In genomic region chr15:41568350-41569017, GRCh38 we compare ENCODE assay signal across 12 cellular contexts. TPM values are rescaled to one million over a fixed set of nuclear protein-coding genes. Genes with fewer than 3 reads are reported as not detected.
DNase-seq lines count a peak whose midpoint lies in the region; ATAC-seq, FAIRE-seq and TF ChIP-seq lines count a peak whose summit lies in the region.
"Had no signal": no experiment of that assay in that cellular context is flagged by ENCODE, and none has a peak within 500 bp of the region (broad histone marks: within the 10 kb centered on the region; RNA-seq: fewer than 3 reads in every experiment).

No MANE protein-coding gene starts in this region.

- peaks cover 17 to 20% of the 10 kb centered on the region in 2 experiments for H3K36me3 ChIP-seq in HepG2 (replicated peaks in 1 of 2; ENCODE audit: control insufficient read depth in 1 of 2, insufficient read depth in 2 of 2, low read length in 2 of 2)
- H3K36me3 ChIP-seq in tibial nerve = peaks cover 0 to 64% (median 0%) of the 10 kb centered on the region in 3 donors
- H3K36me3 ChIP-seq in left lung = no peaks in the 10 kb centered on the region

- peak; percentile 81 for DNase-seq in NCI-H82 (lab: John Stamatoyannopoulos, UW)
- peak; percentile 46 for DNase-seq in dermis blood vessel endothelial cell
- DNase-seq in HepG2 (ENCODE audit: low spot score) = peak; percentile 98
- DNase-seq in tibial nerve (ENCODE audit: low spot score in 2 of 2) = no peak
- no peak for DNase-seq in left lung
- no peak for DNase-seq in SIG-M5 (lab: John Stamatoyannopoulos, UW)
- DNase-seq: activated T-cell treated with anti-CD3 and anti-CD28 coated beads, Interleukin-2, amount 50 U/mL, for 24 hours; mammary epithelial cell; NCI-H510A treated with DMSO at 0.1 percent for 48 hours; T-helper 9 cell had no signal

- BruUV-seq in HepG2 (replicated peaks; lab: Mats Ljungman, UMichigan) = no TSS peak

- peak; percentile 42 for TF ChIP-seq CTCF in HepG2 (CRISPR knock-in tag; IDR thresholded peaks at IDR 0.05)
- TF ChIP-seq CTCF in tibial nerve (IDR thresholded peaks at IDR 0.05) = no peak
- no peak for TF ChIP-seq CTCF in left lung (IDR thresholded peaks at IDR 0.05)

- peak overlapping the region; percentile 69 for H3K9ac ChIP-seq in HepG2 (ENCODE audit: insufficient read depth, low read depth, low read length)

- intact Hi-C loops in HepG2 (cut with micrococcal nuclease; ENCODE audit: unreplicated experiment) (loop anchor here (1.0 kb wide), 1 partner anchor 11 kb away; no protein-coding TSS in a partner anchor), left lung (cut with DNase I) (no loop called here)

- H4K20me1 ChIP-seq in HepG2 (ENCODE audit: insufficient read depth, low read length) = no peaks in the 10 kb centered on the region

- POLR2A ChIA-PET in HepG2 (lab: Yijun Ruan, JAX) = interaction anchor here (0.6 to 2.7 kb wide), 19 partner anchors 9 to 451 kb away, joined by 3 to 32 read pairs (median 6); partner anchors contain the start of genes MGA, RPAP1 and TYRO3

- TF ChIP-seq RAD21 in HepG2 (CRISPR knock-in tag; IDR thresholded peaks at IDR 0.05) = 0 out of 2 replicates have a peak, but pooled peaks have one; percentile 53

- no peak overlapping the region for H2AFZ ChIP-seq in HepG2 (ENCODE audit: low read length)

- H3K4me3 ChIP-seq in HepG2 (replicated peaks in 1 of 3; ENCODE audit: insufficient read depth in 1 of 3, low read depth in 2 of 3, low read length in 3 of 3) (peak overlapping the region in 2 of 3 experiments; percentile 14 to 54; a peak in 4 of 6 replicates), tibial nerve (no peak overlapping the region), left lung (no peak overlapping the region)

- ATAC-seq in HepG2 = peak; percentile 88
- no peak for ATAC-seq in left lung
- ATAC-seq in GM19467 (IDR thresholded peaks at IDR 0.05; ENCODE audit: unreplicated experiment) = no peak

- 12% methylated on average over 5 of the region's 8 CpGs for WGBS in HepG2 (ENCODE audit: low lambda C conversion rate)
- 62% methylated on average over 7 to 8 of the region's 8 CpGs for WGBS in tibial nerve, 2 donors

- H3K4me1 ChIP-seq in HepG2 (ENCODE audit: insufficient read depth, low read length) (peaks cover 84% of the 10 kb centered on the region), tibial nerve (peaks cover 0 to 40% (median 5%) of the 10 kb centered on the region in 4 donors), left lung (peaks cover 0 to 3% of the 10 kb centered on the region in 2 donors)

- peak; percentile 99 for FAIRE-seq in HepG2 (lab: Jason Lieb, UNC)
- FAIRE-seq: GM19239 had no signal

- H3K4me2 ChIP-seq in HepG2 (ENCODE audit: low read depth, low read length) = peak overlapping the region; percentile 74

- peak in 1 of 2 experiments; percentile 49; a peak in 2 of 4 replicates for TF ChIP-seq POLR2A in HepG2 (IDR thresholded peaks at IDR 0.05; ENCODE audit: insufficient read depth in 1 of 2, low read depth in 2 of 2, low read length in 2 of 2)
- TF ChIP-seq POLR2A in tibial nerve (IDR thresholded peaks at IDR 0.05) = no peak

- no peaks in the 10 kb centered on the region for H3K79me2 ChIP-seq in HepG2 (ENCODE audit: insufficient read depth, low read length)

- H3K9me3 ChIP-seq in HepG2 (ENCODE audit: low read length) (no peaks in the 10 kb centered on the region), tibial nerve (no peaks in the 10 kb centered on the region), left lung (no peaks in the 10 kb centered on the region)

- in situ Hi-C loops in HepG2 (cut with HindIII; ENCODE audit: extremely low pct_ligation_motif_present, low pct_unique_long_range_greater_than_20kb) = no loop called here

- H3K27ac ChIP-seq in HepG2 (ENCODE audit: extremely low read length, insufficient read depth, low read length) = peak overlapping the region; percentile 91
- H3K27ac ChIP-seq in tibial nerve = peak overlapping the region; percentile 13 to 61 (median 52)
- H3K27ac ChIP-seq in left lung = no peak overlapping the region

- TF ChIP-seq EP300 in HepG2 (IDR thresholded peaks at IDR 0.05; ENCODE audit: low read depth in 2 of 2, low read length in 2 of 2) (peak; percentile 83 to 94), HepG2 (CRISPR knock-in tag; IDR thresholded peaks at IDR 0.05; ENCODE audit: borderline replicate concordance) (peak; percentile 95), tibial nerve (IDR thresholded peaks at IDR 0.05) (no peak)

- H3K27me3 ChIP-seq in HepG2 (ENCODE audit: control insufficient read depth in 1 of 2, insufficient read depth in 2 of 2, low read length in 2 of 2) (no peaks in the 10 kb centered on the region), tibial nerve (no peaks in the 10 kb centered on the region), left lung (no peaks in the 10 kb centered on the region)

- CTCF ChIA-PET in HepG2 (lab: Yijun Ruan, JAX; ENCODE audit: low intra/inter-chr PET ratio, low total read pairs) = interaction anchor here (1.6 kb wide), 1 partner anchor 11 kb away, joined by 6 read pairs; the partner anchor contains the start of gene TYRO3

RNA-seq across cellular contexts. Expression of gene TYRO3, which starts 9.5 kb away (rescaled TPM):
- total RNA-seq in dermis blood vessel endothelial cell (2.6 and 5.0 TPM in 2 replicates), HepG2 (2016; rRNA removed; fragmentation: Illumina TruSeq; extraction: Trizol) (12.4 and 24.0 TPM in 2 replicates), tibial nerve (10 to 100 TPM; 21.0 to 28.5 (median 23.9) TPM), left lung (10 to 100 TPM; 11.2 to 11.9 TPM)
- 8.5 and 10.2 TPM in 2 replicates for total RNA-seq in HepG2 (2016; cell fraction: cytosol; rRNA removed; fragmentation: Illumina TruSeq; extraction: Trizol; ENCODE audit: low read depth)
- 12.7 and 22.1 TPM in 2 replicates for total RNA-seq in HepG2 (2016; cell fraction: insoluble cytoplasmic fraction; rRNA removed; fragmentation: Illumina TruSeq; extraction: Trizol)
- total RNA-seq in HepG2 (2016; cell fraction: membrane; rRNA removed; fragmentation: Illumina TruSeq; extraction: Trizol) = 13.7 and 17.0 TPM in 2 replicates
- total RNA-seq in HepG2 (2016; cell fraction: nucleus; rRNA removed; fragmentation: Illumina TruSeq; extraction: Trizol) = 16.6 and 22.9 TPM in 2 replicates
- polyA plus RNA-seq in HepG2 (2011; rRNA removed) = 43.6 and 48.0 TPM in 2 replicates
- 34.1 and 42.7 TPM in 2 replicates for polyA plus RNA-seq in HepG2 (2011; cell fraction: cytosol; rRNA removed)
- polyA plus RNA-seq in HepG2 (2011; cell fraction: nucleus; rRNA removed) = 45.0 and 51.9 TPM in 2 replicates
- 24.1 and 31.2 TPM in 2 replicates for polyA plus RNA-seq in HepG2 (2012)
- polyA plus RNA-seq in HepG2 (2016; cell fraction: cytosol; fragmentation: Illumina TruSeq; extraction: Trizol; ENCODE audit: low read depth) = 3.8 and 5.0 TPM in 2 replicates
- polyA plus RNA-seq in HepG2 (2016; cell fraction: insoluble cytoplasmic fraction; fragmentation: Illumina TruSeq; extraction: Trizol; ENCODE audit: low read depth) = 9.1 and 11.5 TPM in 2 replicates
- polyA plus RNA-seq in HepG2 (2016; cell fraction: membrane; fragmentation: Illumina TruSeq; extraction: Trizol; ENCODE audit: low read depth) = 8.9 and 12.0 TPM in 2 replicates
- 23.9 and 24.2 TPM in 2 replicates for polyA plus RNA-seq in HepG2 (2016; cell fraction: nucleus; fragmentation: Illumina TruSeq; extraction: Trizol; ENCODE audit: insufficient read depth, low read depth)
- polyA minus RNA-seq in HepG2 (2011; rRNA and poly(A)+ RNA removed; ENCODE audit: low replicate concordance) = 189 and 236 TPM in 2 replicates
- 48.4 and 49.0 TPM in 2 replicates for polyA minus RNA-seq in HepG2 (2011; cell fraction: cytosol; rRNA and poly(A)+ RNA removed)
- polyA minus RNA-seq in HepG2 (2011; cell fraction: nucleus; rRNA and poly(A)+ RNA removed) = 33.2 and 34.2 TPM in 2 replicates

RNA-seq across cellular contexts. Expression of gene RPAP1, which starts 24.4 kb away (rescaled TPM):
- total RNA-seq in dermis blood vessel endothelial cell (35.9 and 68.0 TPM in 2 replicates), HepG2 (2016; rRNA removed; fragmentation: Illumina TruSeq; extraction: Trizol) (20.6 and 28.1 TPM in 2 replicates), tibial nerve (10 to 100 TPM; 16.4 to 47.7 (median 31.8) TPM), left lung (10 to 100 TPM; 30.4 to 32.8 TPM)
- 2.9 and 4.8 TPM in 2 replicates for total RNA-seq in HepG2 (2016; cell fraction: cytosol; rRNA removed; fragmentation: Illumina TruSeq; extraction: Trizol; ENCODE audit: low read depth)
- 19.4 and 24.9 TPM in 2 replicates for total RNA-seq in HepG2 (2016; cell fraction: insoluble cytoplasmic fraction; rRNA removed; fragmentation: Illumina TruSeq; extraction: Trizol)
- 7.5 and 9.5 TPM in 2 replicates for total RNA-seq in HepG2 (2016; cell fraction: membrane; rRNA removed; fragmentation: Illumina TruSeq; extraction: Trizol)
- 20.1 and 24.6 TPM in 2 replicates for total RNA-seq in HepG2 (2016; cell fraction: nucleus; rRNA removed; fragmentation: Illumina TruSeq; extraction: Trizol)
- polyA plus RNA-seq in HepG2 (2011; rRNA removed) = 15.1 and 16.2 TPM in 2 replicates
- 7.0 and 9.8 TPM in 2 replicates for polyA plus RNA-seq in HepG2 (2011; cell fraction: cytosol; rRNA removed)
- 56.6 and 66.8 TPM in 2 replicates for polyA plus RNA-seq in HepG2 (2011; cell fraction: nucleus; rRNA removed)
- 26.5 TPM in 2 replicates for polyA plus RNA-seq in HepG2 (2012)
- polyA plus RNA-seq in HepG2 (2016; cell fraction: cytosol; fragmentation: Illumina TruSeq; extraction: Trizol; ENCODE audit: low read depth) = 2.1 and 2.5 TPM in 2 replicates
- 15.7 and 22.2 TPM in 2 replicates for polyA plus RNA-seq in HepG2 (2016; cell fraction: insoluble cytoplasmic fraction; fragmentation: Illumina TruSeq; extraction: Trizol; ENCODE audit: low read depth)
- polyA plus RNA-seq in HepG2 (2016; cell fraction: membrane; fragmentation: Illumina TruSeq; extraction: Trizol; ENCODE audit: low read depth) = 3.5 and 5.6 TPM in 2 replicates
- polyA plus RNA-seq in HepG2 (2016; cell fraction: nucleus; fragmentation: Illumina TruSeq; extraction: Trizol; ENCODE audit: insufficient read depth, low read depth) = 36.5 and 38.9 TPM in 2 replicates
- 24.4 and 46.4 TPM in 2 replicates for polyA minus RNA-seq in HepG2 (2011; rRNA and poly(A)+ RNA removed; ENCODE audit: low replicate concordance)
- 13.8 and 16.5 TPM in 2 replicates for polyA minus RNA-seq in HepG2 (2011; cell fraction: cytosol; rRNA and poly(A)+ RNA removed)
- polyA minus RNA-seq in HepG2 (2011; cell fraction: nucleus; rRNA and poly(A)+ RNA removed) = 27.7 and 30.0 TPM in 2 replicates

RNA-seq across cellular contexts. Expression of gene LTK, which starts 54.9 kb away (rescaled TPM):
- total RNA-seq in dermis blood vessel endothelial cell = 0.09 TPM in 1 of 2 replicates, not detected in the other
- not detected in 2 replicates for total RNA-seq in HepG2 (2016; rRNA removed; fragmentation: Illumina TruSeq; extraction: Trizol)
- total RNA-seq in HepG2 (2016; cell fraction: cytosol; rRNA removed; fragmentation: Illumina TruSeq; extraction: Trizol; ENCODE audit: low read depth) = not detected in 2 replicates
- total RNA-seq in HepG2 (2016; cell fraction: insoluble cytoplasmic fraction; rRNA removed; fragmentation: Illumina TruSeq; extraction: Trizol) = not detected in 2 replicates
- not detected in 2 replicates for total RNA-seq in HepG2 (2016; cell fraction: membrane; rRNA removed; fragmentation: Illumina TruSeq; extraction: Trizol)
- total RNA-seq in HepG2 (2016; cell fraction: nucleus; rRNA removed; fragmentation: Illumina TruSeq; extraction: Trizol) = 0.12 TPM in 1 of 2 replicates, not detected in the other
- 0.01 and 0.05 TPM in 2 replicates for polyA plus RNA-seq in HepG2 (2011; rRNA removed)
- polyA plus RNA-seq in HepG2 (2011; cell fraction: cytosol; rRNA removed) = 0.05 TPM in 1 of 2 replicates, not detected in the other
- polyA plus RNA-seq in HepG2 (2011; cell fraction: nucleus; rRNA removed) = 0.63 and 0.68 TPM in 2 replicates
- polyA plus RNA-seq in HepG2 (2012) = 0.19 TPM in 1 of 2 replicates, not detected in the other
- not detected in 2 replicates for polyA plus RNA-seq in HepG2 (2016; cell fraction: cytosol; fragmentation: Illumina TruSeq; extraction: Trizol; ENCODE audit: low read depth)
- not detected in 2 replicates for polyA plus RNA-seq in HepG2 (2016; cell fraction: insoluble cytoplasmic fraction; fragmentation: Illumina TruSeq; extraction: Trizol; ENCODE audit: low read depth)
- polyA plus RNA-seq in HepG2 (2016; cell fraction: membrane; fragmentation: Illumina TruSeq; extraction: Trizol; ENCODE audit: low read depth) = not detected in 2 replicates
- not detected in 2 replicates for polyA plus RNA-seq in HepG2 (2016; cell fraction: nucleus; fragmentation: Illumina TruSeq; extraction: Trizol; ENCODE audit: insufficient read depth, low read depth)
- 0.37 TPM in 1 of 2 replicates, not detected in the other for polyA minus RNA-seq in HepG2 (2011; rRNA and poly(A)+ RNA removed; ENCODE audit: low replicate concordance)
- not detected in 2 replicates for polyA minus RNA-seq in HepG2 (2011; cell fraction: cytosol; rRNA and poly(A)+ RNA removed)
- polyA minus RNA-seq in HepG2 (2011; cell fraction: nucleus; rRNA and poly(A)+ RNA removed) = not detected in 2 replicates
- total RNA-seq in tibial nerve = under 1 TPM in 2 of 4 donors, not detected in 2; 0.39 to 0.90 TPM
- total RNA-seq in left lung = 1 to 10 TPM; 1.6 to 1.8 TPM
- total RNA-seq: mammary epithelial cell had no signal
- polyA plus RNA-seq: mammary epithelial cell had no signal

Comparison
In these comparisons a context has a peak if more than half of its experiments do, and no peak if none do; other contexts are left out.
1. DNase-seq: peak in NCI-H82 (single experiment), dermis blood vessel endothelial cell (single experiment) and HepG2 (single experiment); none in tibial nerve (0 of 2), left lung (0 of 2) and SIG-M5 (single experiment).
2. H3K27ac ChIP-seq: peak in HepG2 (single experiment) and tibial nerve (4 of 4); none in left lung (0 of 2).
3. H3K4me3 ChIP-seq: peak in HepG2 (2 of 3); none in tibial nerve (0 of 4) and left lung (0 of 2).